In the genomic region with DNA sequence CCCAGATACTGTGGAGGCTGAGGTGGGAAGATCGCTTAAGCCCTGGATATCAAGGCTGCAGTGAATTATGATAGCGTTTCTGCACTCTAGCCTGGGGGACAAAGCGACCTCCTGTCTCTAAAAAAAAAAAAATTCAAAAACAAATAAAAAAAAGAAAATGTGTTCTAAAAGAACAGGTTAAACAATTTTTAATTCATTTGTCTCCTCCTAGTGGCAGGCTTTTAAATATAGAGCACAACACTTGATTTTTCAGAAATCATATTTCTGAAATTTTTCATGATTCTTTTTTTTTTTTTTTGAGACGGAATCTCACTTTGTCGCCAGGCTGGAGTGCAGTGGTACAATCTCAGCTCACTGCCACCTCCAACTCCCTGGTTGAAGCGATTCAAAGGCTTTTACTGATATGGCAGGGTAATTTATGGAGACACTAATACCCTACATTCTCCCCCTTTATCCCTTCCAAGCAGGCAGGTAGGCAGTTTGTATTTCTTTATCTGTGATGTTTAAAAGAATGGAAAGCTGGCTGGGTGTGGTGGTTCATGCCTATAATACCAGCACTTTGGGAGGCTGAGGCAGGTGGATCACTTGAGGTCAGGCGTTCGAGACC, we compare ENCODE assay signal across 8 cellular contexts. TPM values are rescaled to one million over a fixed set of nuclear protein-coding genes. Genes with fewer than 3 reads are reported as not detected.
DNase-seq lines count a peak whose midpoint lies in the region; ATAC-seq and TF ChIP-seq lines count a peak whose summit lies in the region.

No MANE protein-coding gene starts in this region.

- DNase-seq in cardiac muscle cell (ENCODE audit: low read depth in 1 of 2, low spot score in 1 of 2) (peak; percentile 21 to 59), right cardiac atrium (no peak), Peyer's patch (peak in 1 of 3 donors; percentile 3), fibroblast of villous mesenchyme (ENCODE audit: low read depth) (peak; percentile 53), stomach (no peak)

- 45% methylated on average over 8 of the region's 8 CpGs for WGBS in right cardiac atrium
- WGBS in stomach, 5 donors, result 33 to 37% (median 35%) methylated on average over 8 of the region's 8 CpGs

- H3K4me3 ChIP-seq in cardiac muscle cell (no peak overlapping the region), right cardiac atrium (ENCODE audit: low read length) (no peak overlapping the region), Peyer's patch (no peak overlapping the region), fibroblast of villous mesenchyme (ENCODE audit: low read depth, low read length) (no peak overlapping the region), stomach (no peak overlapping the region)

- H3K27ac Mint-ChIP-seq in activated T-helper 17 cell treated with anti-CD3 and anti-CD28 coated beads, Interleukin-2, amount 50 U/mL, for 72 hours, result no peak overlapping the region

- TF ChIP-seq POLR2A in Peyer's patch (IDR thresholded peaks at IDR 0.05) (no peak), stomach (IDR thresholded peaks at IDR 0.05) (no peak)

- H3K27me3 Mint-ChIP-seq in activated T-helper 17 cell treated with anti-CD3 and anti-CD28 coated beads, Interleukin-2, amount 50 U/mL, for 72 hours, result no peaks in the 10 kb centered on the region

- no peaks in the 10 kb centered on the region for H3K36me3 Mint-ChIP-seq in activated T-helper 17 cell treated with anti-CD3 and anti-CD28 coated beads, Interleukin-2, amount 50 U/mL, for 72 hours (ENCODE audit: low read depth)

- H3K4me1 Mint-ChIP-seq in activated T-helper 17 cell treated with anti-CD3 and anti-CD28 coated beads, Interleukin-2, amount 50 U/mL, for 72 hours, result no peaks in the 10 kb centered on the region

- H3K36me3 ChIP-seq in cardiac muscle cell, result no peaks in the 10 kb centered on the region
- H3K36me3 ChIP-seq in Peyer's patch, result no peaks in the 10 kb centered on the region
- H3K36me3 ChIP-seq in stomach, result no peaks in the 10 kb centered on the region

- TF ChIP-seq EP300 in stomach (IDR thresholded peaks at IDR 0.05), result no peak

- H3K27ac ChIP-seq in cardiac muscle cell (no peak overlapping the region), right cardiac atrium (ENCODE audit: low read length) (no peak overlapping the region), Peyer's patch (no peak overlapping the region), stomach (no peak overlapping the region)

- ATAC-seq in right cardiac atrium, result no peak
- ATAC-seq in HG03442 (IDR thresholded peaks at IDR 0.05; ENCODE audit: unreplicated experiment), result no peak
- no peak for ATAC-seq in HG02642 (IDR thresholded peaks at IDR 0.05; ENCODE audit: poor library complexity, unreplicated experiment)
- ATAC-seq in activated T-helper 17 cell treated with anti-CD3 and anti-CD28 coated beads, Interleukin-2, amount 50 U/mL, for 72 hours (replicated peaks), result no peak

- intact Hi-C loops in right cardiac atrium (cut with DNase I), result loop anchor here (5.0 to 10.0 kb wide), 6 partner anchors 65 to 425 kb away; partner anchors contain the start of gene AMD1 (in 1 of the 4)
- intact Hi-C loops in stomach (cut with DNase I; ENCODE audit: low total_unique reads), result loop anchor here (5.0 to 10.0 kb wide), 3 partner anchors 135 to 427 kb away; partner anchors contain the start of gene CDK19

- TF ChIP-seq CTCF in cardiac muscle cell (IDR thresholded peaks at IDR 0.05; ENCODE audit: low read depth, low read length), result peak; percentile 45
- peak; percentile 20 to 56 (median 48) for TF ChIP-seq CTCF in Peyer's patch (IDR thresholded peaks at IDR 0.05)
- peak; percentile 43 for TF ChIP-seq CTCF in fibroblast of villous mesenchyme (IDR thresholded peaks at IDR 0.05; ENCODE audit: insufficient read depth, low read depth, low read length)
- TF ChIP-seq CTCF in stomach (IDR thresholded peaks at IDR 0.05), result peak in 5 of 7 experiments; percentile 42 to 72 (median 62)

- H3K4me1 ChIP-seq in cardiac muscle cell (ENCODE audit: low read depth), result peaks cover 6% of the 10 kb centered on the region
- H3K4me1 ChIP-seq in right cardiac atrium (ENCODE audit: control insufficient read depth, insufficient read depth, low read length), result no peaks in the 10 kb centered on the region
- no peaks in the 10 kb centered on the region for H3K4me1 ChIP-seq in Peyer's patch
- peaks cover 0 to 16% (median 4%) of the 10 kb centered on the region in 4 donors for H3K4me1 ChIP-seq in stomach

- H3K9me3 ChIP-seq in cardiac muscle cell (ENCODE audit: low read depth) (no peaks in the 10 kb centered on the region), right cardiac atrium (ENCODE audit: control insufficient read depth, low read length) (no peaks in the 10 kb centered on the region), Peyer's patch (no peaks in the 10 kb centered on the region), stomach (no peaks in the 10 kb centered on the region)

- H3K27me3 ChIP-seq in cardiac muscle cell, result no peaks in the 10 kb centered on the region
- H3K27me3 ChIP-seq in right cardiac atrium (ENCODE audit: control insufficient read depth, insufficient read depth), result no peaks in the 10 kb centered on the region
- no peaks in the 10 kb centered on the region for H3K27me3 ChIP-seq in Peyer's patch
- no peaks in the 10 kb centered on the region for H3K27me3 ChIP-seq in stomach

- no peak overlapping the region for H3K4me3 Mint-ChIP-seq in activated T-helper 17 cell treated with anti-CD3 and anti-CD28 coated beads, Interleukin-2, amount 50 U/mL, for 72 hours

- no peaks in the 10 kb centered on the region for H3K9me3 Mint-ChIP-seq in activated T-helper 17 cell treated with anti-CD3 and anti-CD28 coated beads, Interleukin-2, amount 50 U/mL, for 72 hours

RNA-seq across cellular contexts. Expression of gene GTF3C6, which starts 8.7 kb away (rescaled TPM):
- 58.5 and 61.9 TPM in 2 replicates for total RNA-seq in cardiac muscle cell
- polyA plus RNA-seq in cardiac muscle cell, result 109 and 138 TPM in 2 replicates
- total RNA-seq in right cardiac atrium, result 10 to 100 TPM; 83.0 to 98.5 (median 86.5) TPM
- polyA plus RNA-seq in right cardiac atrium, result 129 TPM
- 10 to 100 TPM; 15.7 to 31.4 (median 25.8) TPM for total RNA-seq in Peyer's patch
- 47.4 and 65.2 TPM in 2 replicates for total RNA-seq in fibroblast of villous mesenchyme
- 10 to 100 TPM in 3 of 5 donors, 1 to 10 TPM in 2; 5.5 to 68.8 (median 15.6) TPM for total RNA-seq in stomach
- 10 to 100 TPM; 64.5 to 88.8 (median 76.4) TPM for polyA plus RNA-seq in stomach
- 100 to 1,000 TPM in 1 of 2 donors, 10 to 100 TPM in 1; 55.8 to 123 TPM for total RNA-seq in activated T-helper 17 cell treated with anti-CD3 and anti-CD28 coated beads, Interleukin-2, amount 50 U/mL, for 72 hours

RNA-seq across cellular contexts. Expression of gene RPF2, which starts 32.1 kb away (rescaled TPM):
- 16.1 and 18.8 TPM in 2 replicates for total RNA-seq in cardiac muscle cell
- polyA plus RNA-seq in cardiac muscle cell, result 40.6 and 42.8 TPM in 2 replicates
- 10 to 100 TPM; 21.2 to 26.7 (median 24.0) TPM for total RNA-seq in right cardiac atrium
- 21.5 TPM for polyA plus RNA-seq in right cardiac atrium
- 1 to 10 TPM; 3.5 to 9.6 (median 7.2) TPM for total RNA-seq in Peyer's patch
- total RNA-seq in fibroblast of villous mesenchyme, result 21.3 and 34.5 TPM in 2 replicates
- total RNA-seq in stomach, result 10 to 100 TPM in 2 of 5 donors, 1 to 10 TPM in 2, under 1 TPM in 1; 0.89 to 21.6 (median 6.7) TPM
- polyA plus RNA-seq in stomach, result 10 to 100 TPM; 22.5 to 38.8 (median 25.2) TPM
- total RNA-seq in activated T-helper 17 cell treated with anti-CD3 and anti-CD28 coated beads, Interleukin-2, amount 50 U/mL, for 72 hours, result 10 to 100 TPM; 38.4 to 55.9 TPM

Comparison
In these comparisons a context has a peak if more than half of its experiments do, and no peak if none do; other contexts are left out.
1. DNase-seq: peak in cardiac muscle cell (2 of 2) and fibroblast of villous mesenchyme (single experiment); none in right cardiac atrium (0 of 3) and stomach (single experiment).
2. Peak in every context shown above with its lines, with median percentiles within 50 percentile points of each other: CTCF ChIP-seq.